In the genomic region with DNA sequence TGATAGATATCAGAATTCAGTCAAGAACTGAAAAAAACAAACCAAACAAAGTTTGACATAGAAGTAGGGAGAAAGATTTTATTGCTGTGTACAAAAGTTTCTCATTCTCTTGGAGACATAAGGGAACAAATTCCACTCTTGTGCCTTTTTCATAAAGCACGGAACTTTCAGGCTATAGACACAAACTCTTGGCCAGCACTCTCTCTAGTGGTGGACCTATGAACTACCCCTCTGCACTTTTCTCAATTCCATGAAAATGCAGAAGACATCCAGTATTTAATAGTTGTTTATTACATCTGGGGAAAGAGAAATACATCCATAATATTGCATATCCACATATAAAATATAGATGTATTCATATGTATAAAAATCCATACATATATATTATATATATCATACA, we compare ENCODE assay signal across 8 cellular contexts.
A peak's percentile ranks its signal among the peaks of the same experiment; 100 is the strongest.
DNase-seq lines count a peak whose midpoint lies in the region; TF ChIP-seq lines count a peak whose summit lies in the region.

No MANE protein-coding gene starts in this region.

- TF ChIP-seq CTCF in Calu3 (IDR thresholded peaks at IDR 0.05; ENCODE audit: unreplicated experiment) (peak; percentile 48), RWPE1 (conservative IDR thresholded peaks at IDR 0.05; ENCODE audit: low read depth) (peak; percentile 59), suprapubic skin (IDR thresholded peaks at IDR 0.05) (peak; percentile 32 to 69)

- intact Hi-C loops in Calu3 (cut with micrococcal nuclease; ENCODE audit: unreplicated experiment) = loop anchor here (1.0 to 5.0 kb wide), 3 partner anchors 69 to 293 kb away; partner anchors contain the start of gene HS3ST1

- POLR2A ChIA-PET in RWPE1 (lab: Yijun Ruan, JAX; ENCODE audit: low non-redundant PET) = no interaction called here

- no peak for TF ChIP-seq EP300 in suprapubic skin (IDR thresholded peaks at IDR 0.05)

- H3K4me3 ChIP-seq in suprapubic skin = no peak overlapping the region

- peak overlapping the region; percentile 70 for H3K27ac Mint-ChIP-seq in Calu3 (ENCODE audit: unreplicated experiment)

- no peak overlapping the region for H3K4me3 Mint-ChIP-seq in Calu3 (ENCODE audit: low read depth, unreplicated experiment)

- no peak overlapping the region for H3K27ac ChIP-seq in RWPE1
- H3K27ac ChIP-seq in suprapubic skin = no peak overlapping the region

- no peaks in the 10 kb centered on the region for H3K9me3 ChIP-seq in suprapubic skin

- no peaks in the 10 kb centered on the region for H3K4me1 ChIP-seq in suprapubic skin

- H3K9me3 Mint-ChIP-seq in Calu3 (ENCODE audit: low read depth, unreplicated experiment) = peaks cover 4% of the 10 kb centered on the region

- no peak for TF ChIP-seq POLR2A in suprapubic skin (IDR thresholded peaks at IDR 0.05)

- CTCF ChIA-PET in Calu3 (lab: Charles Lee) = interaction anchor here (1.5 kb wide), 1 partner anchor 69 kb away, joined by 4 read pairs; no protein-coding TSS in a partner anchor
- CTCF ChIA-PET in RWPE1 (lab: Yijun Ruan, JAX) = interaction anchor here (0.7 kb wide), 1 partner anchor 240 kb away, joined by 6 read pairs; no protein-coding TSS in a partner anchor

- peaks cover 32% of the 10 kb centered on the region for H3K4me1 Mint-ChIP-seq in Calu3 (ENCODE audit: low read depth, unreplicated experiment)

- DNase-seq in Calu3 (peak; percentile 40), HCEC 1CT (peak; percentile 29), RWPE1 (ENCODE audit: low spot score) (peak; percentile 50), glomerular visceral epithelial cell (ENCODE audit: extremely low spot score) (peak; percentile 48), suprapubic skin (ENCODE audit: low spot score in 2 of 2) (no peak), A172 (ENCODE audit: low spot score) (no peak), C1 segment of cervical spinal cord (lab: John Stamatoyannopoulos, UW) (no peak), NCI-H1930 (lab: John Stamatoyannopoulos, UW) (no peak)

- H3K27me3 Mint-ChIP-seq in Calu3 (ENCODE audit: unreplicated experiment) = no peaks in the 10 kb centered on the region

- no peaks in the 10 kb centered on the region for H3K36me3 ChIP-seq in suprapubic skin

- peaks cover 5% of the 10 kb centered on the region for H3K36me3 Mint-ChIP-seq in Calu3 (ENCODE audit: insufficient read depth, unreplicated experiment)

- WGBS in suprapubic skin = 3% methylated on average over 1 of the region's 1 CpG

- H3K27me3 ChIP-seq in suprapubic skin = no peaks in the 10 kb centered on the region

- BruUV-seq in Calu3 (replicated peaks; lab: Mats Ljungman, UMichigan) = no TSS peak

Comparison
In these comparisons a context has a peak if more than half of its experiments do, and no peak if none do; other contexts are left out.
1. DNase-seq: peak in Calu3 (single experiment), HCEC 1CT (single experiment), RWPE1 (single experiment) and glomerular visceral epithelial cell (single experiment); none in suprapubic skin (0 of 2), A172 (single experiment), C1 segment of cervical spinal cord (0 of 14) and NCI-H1930 (0 of 2).
2. Peak in every context shown above with its lines, with median percentiles within 50 percentile points of each other: CTCF ChIP-seq.